In the genomic region with DNA sequence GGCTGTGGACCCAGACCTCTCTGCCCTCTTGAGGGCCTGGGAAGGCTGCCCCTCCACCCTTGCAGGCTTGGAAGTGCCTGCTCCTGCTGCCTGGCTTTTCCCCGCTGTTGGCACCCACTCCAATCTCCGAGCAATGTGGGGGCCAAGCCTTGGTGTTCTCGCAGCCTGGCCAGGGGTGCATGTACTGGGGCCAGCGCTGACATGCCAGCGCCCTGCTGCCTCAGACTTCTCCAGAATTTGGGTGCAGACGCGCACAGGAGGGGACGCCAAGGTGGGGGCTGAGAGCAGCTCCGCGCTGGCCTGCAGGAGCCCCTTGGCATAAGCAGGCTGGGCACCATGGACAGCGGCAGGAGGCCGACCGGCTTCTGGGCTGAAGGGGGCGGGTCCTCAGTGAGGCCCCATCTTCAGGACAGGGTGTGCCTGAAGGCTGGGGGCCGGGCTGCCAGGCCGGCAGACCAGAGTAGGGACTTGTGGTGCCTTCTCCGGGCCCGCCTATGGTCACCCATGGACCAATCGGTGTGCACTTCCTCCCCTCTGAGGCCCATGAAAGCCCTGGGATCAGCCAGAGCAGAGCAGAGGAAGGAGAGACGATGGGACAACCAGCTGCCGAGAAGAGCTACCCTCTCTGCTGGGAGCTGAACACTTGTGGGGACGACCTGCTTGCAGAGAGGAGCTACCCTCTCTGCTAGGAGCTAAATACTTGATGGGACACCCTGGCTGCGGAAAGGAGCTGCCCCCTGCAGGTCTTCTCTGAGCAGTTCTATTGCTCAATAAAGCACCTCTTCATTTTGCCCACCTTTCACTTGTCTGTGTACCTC, we compare ENCODE assay signal across 9 cellular contexts.
DNase-seq lines count a peak whose midpoint lies in the region; ATAC-seq and TF ChIP-seq lines count a peak whose summit lies in the region.
"Had no signal": no experiment of that assay in that cellular context is flagged by ENCODE, and none has a peak within 500 bp of the region (broad histone marks: within the 10 kb centered on the region; RNA-seq: fewer than 3 reads in every experiment).

No MANE protein-coding gene starts in this region.

- DNase-seq in EH (ENCODE audit: low read depth) (peak; percentile 29), KBM-7 (peak; percentile 28), body of pancreas (peak in 3 of 4 donors; percentile 20 to 31 (median 28)), DMS153 treated with DMSO at 0.1 percent for 48 hours (lab: John Stamatoyannopoulos, UW; ENCODE audit: unreplicated experiment) (no peak), NCI-H2196 (lab: John Stamatoyannopoulos, UW; ENCODE audit: unreplicated experiment) (no peak), NCI-H510A treated with DMSO at 0.1 percent for 48 hours (lab: John Stamatoyannopoulos, UW) (no peak)

- no peak for TF ChIP-seq CTCF in body of pancreas (IDR thresholded peaks at IDR 0.05)
- no peak for TF ChIP-seq CTCF in liver (IDR thresholded peaks at IDR 0.05; ENCODE audit: low read depth, low read length, missing input control)

- no peak overlapping the region for H3K27ac ChIP-seq in body of pancreas
- no peak overlapping the region for H3K27ac ChIP-seq in liver (ENCODE audit: low read depth in 1 of 2, low read length in 2 of 2)
- H3K27ac ChIP-seq: dorsolateral prefrontal cortex had no signal

- H3K9ac ChIP-seq in liver (ENCODE audit: low read depth in 1 of 2, low read length in 2 of 2) = no peak overlapping the region

- H3K9me3 ChIP-seq in body of pancreas = no peaks in the 10 kb centered on the region
- no peaks in the 10 kb centered on the region for H3K9me3 ChIP-seq in liver (ENCODE audit: control insufficient read depth in 4 of 4, low read length in 3 of 4)

- in situ Hi-C loops in KBM-7 (cut with MboI; ENCODE audit: low pct_unique_long_range_greater_than_20kb, low sequenced_read_pairs) = no loop called here

- TF ChIP-seq RAD21 in liver (IDR thresholded peaks at IDR 0.05) = peak in 1 of 2 donors; percentile 33

- H3K4me3 ChIP-seq in body of pancreas (no peak overlapping the region), liver (ENCODE audit: low read depth in 1 of 3, low read length in 3 of 3) (no peak overlapping the region)

- no peak for ATAC-seq in body of pancreas
- ATAC-seq in GM21529 (IDR thresholded peaks at IDR 0.05; ENCODE audit: unreplicated experiment) = no peak

- WGBS in body of pancreas, 2 donors = 16% methylated on average over 12 of the region's 23 CpGs; no CpG with 5 or more reads in 1 of the 2 donors
- WGBS in liver = 10% methylated on average over 23 of the region's 23 CpGs

- H3K27me3 ChIP-seq in body of pancreas (no peaks in the 10 kb centered on the region), liver (ENCODE audit: control insufficient read depth in 4 of 4, insufficient read depth in 4 of 4, low read length in 3 of 4) (peaks cover 0 to 2% (median 0%) of the 10 kb centered on the region in 4 donors)

- H3K4me1 ChIP-seq in body of pancreas = no peaks in the 10 kb centered on the region
- H3K4me1 ChIP-seq in liver (ENCODE audit: control insufficient read depth in 4 of 4, insufficient read depth in 4 of 4, low read length in 3 of 4) = no peaks in the 10 kb centered on the region

- intact Hi-C loops in body of pancreas (cut with DNase I) = no loop called here

- H3K36me3 ChIP-seq in body of pancreas (replicated peaks in 1 of 2; ENCODE audit: insufficient read depth in 1 of 2, low read depth in 2 of 2) = no peaks in the 10 kb centered on the region
- no peaks in the 10 kb centered on the region for H3K36me3 ChIP-seq in liver (ENCODE audit: control insufficient read depth in 4 of 4, insufficient read depth in 3 of 4, low read depth in 1 of 4, low read length in 3 of 4)

- TF ChIP-seq POLR2A in body of pancreas (IDR thresholded peaks at IDR 0.05) = no peak

TF ChIP-seq in liver, 16 proteins besides CTCF, POLR2A, EP300 and RAD21:
- TF ChIP-seq REST (IDR thresholded peaks at IDR 0.05) (peak; percentile 96), ZBTB33 (IDR thresholded peaks at IDR 0.05) (no peak)

Comparison
In these comparisons a context has a peak if more than half of its experiments do, and no peak if none do; other contexts are left out.
1. DNase-seq: peak in EH (single experiment), KBM-7 (single experiment) and body of pancreas (3 of 4); none in DMS153 treated with DMSO at 0.1 percent for 48 hours (single experiment), NCI-H2196 (single experiment) and NCI-H510A treated with DMSO at 0.1 percent for 48 hours (single experiment).